11 cellular contexts compared by ENCODE assay signal in genomic region chr5:73178265-73178664, GRCh38. TPM values are rescaled to one million over a fixed set of nuclear protein-coding genes. Genes with fewer than 3 reads are reported as not detected.
"Had no signal": no experiment of that assay in that cellular context is flagged by ENCODE, and none has a peak within 500 bp of the region (broad histone marks: within the 10 kb centered on the region; RNA-seq: fewer than 3 reads in every experiment).

No MANE protein-coding gene starts in this region.

- ATAC-seq: HCT116 had no signal

- H2AFZ ChIP-seq: GM23248 had no signal

- H3K4me1 ChIP-seq: HAP-1 had no signal

- FAIRE-seq: H1, H54 had no signal

- DNase-seq: GM23248, GOT3, H7, H9, HCEC 1CT, HFFc6 had no signal

- H3K4me3 ChIP-seq: GM23248, HAP-1 had no signal

- H3K36me3 ChIP-seq: HAP-1 had no signal

- H3K4me3 Mint-ChIP-seq: H9, HFFc6 had no signal

- H3K27ac ChIP-seq: GM23248 had no signal

- H3K9me3 Mint-ChIP-seq: H9, HFFc6 had no signal

- H3K27ac Mint-ChIP-seq: H9, HFFc6 had no signal

RNA-seq across cellular contexts. Expression of gene TMEM174, which starts 5.3 kb away (rescaled TPM):
- total RNA-seq: GM23248, H1, H4, H7, H9, HFFc6 had no signal
- polyA plus RNA-seq: GM23248, H1 had no signal
